19 cellular contexts compared by ENCODE assay signal in the genomic region with DNA sequence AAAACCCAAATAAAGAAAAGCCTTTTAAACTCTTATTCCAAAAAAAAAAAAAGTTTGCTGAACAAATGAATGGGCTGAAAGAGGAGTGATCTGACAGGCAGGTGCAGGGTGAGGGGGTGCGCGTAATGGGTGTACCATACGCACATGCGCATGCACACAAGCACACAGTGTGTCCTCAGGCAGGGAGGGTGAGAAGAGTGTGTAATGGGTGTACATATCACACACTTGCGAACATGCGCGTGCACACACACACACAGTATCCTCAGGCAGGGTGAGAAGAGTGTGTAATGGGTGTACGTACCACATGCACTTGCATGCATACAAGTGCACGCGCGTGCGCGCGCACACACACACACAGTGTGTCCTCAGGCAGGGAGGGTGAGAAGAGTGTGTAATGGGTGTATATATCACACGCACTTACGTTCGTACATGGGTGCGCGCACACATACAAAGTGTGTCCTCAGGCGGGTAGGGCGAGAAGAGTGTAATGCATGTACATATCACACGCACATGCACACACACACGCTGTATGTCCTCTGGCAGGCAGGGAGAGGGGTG.
DNase-seq lines count a peak whose midpoint lies in the region; ATAC-seq, FAIRE-seq and TF ChIP-seq lines count a peak whose summit lies in the region.
"Had no signal": no experiment of that assay in that cellular context is flagged by ENCODE, and none has a peak within 500 bp of the region (broad histone marks: within the 10 kb centered on the region; RNA-seq: fewer than 3 reads in every experiment).

No MANE protein-coding gene starts in this region.

- H3K4me3 Mint-ChIP-seq in glutamatergic neuron (ENCODE audit: unreplicated experiment): peak overlapping the region; percentile 10
- H3K4me3 Mint-ChIP-seq: H9 had no signal

- no peaks in the 10 kb centered on the region for H4K20me1 ChIP-seq in PC-3 (ENCODE audit: low read length)

- ATAC-seq in A549 (no peak), sciatic nerve (no peak), PC-3 (no peak)
- ATAC-seq: K562, SK-N-SH treated with all-trans-retinoic acid at 6 μM for 48 hours had no signal

- no peak overlapping the region for H2AFZ ChIP-seq in PC-3 (ENCODE audit: low read length)

- no peaks in the 10 kb centered on the region for H3K36me3 ChIP-seq in PC-3 (ENCODE audit: low read depth, low read length)

- H3K4me2 ChIP-seq in A549: no peak overlapping the region
- no peak overlapping the region for H3K4me2 ChIP-seq in PC-3 (ENCODE audit: low read length)

- H3K4me3 ChIP-seq in A549: no peak overlapping the region
- H3K4me3 ChIP-seq in PC-3 (ENCODE audit: low read length): no peak overlapping the region
- H3K4me3 ChIP-seq: K562 had no signal

- peaks cover 17% of the 10 kb centered on the region for H3K9me3 Mint-ChIP-seq in glutamatergic neuron (ENCODE audit: unreplicated experiment)
- H3K9me3 Mint-ChIP-seq: H9 had no signal

- POLR2A ChIA-PET in A549 (lab: Yijun Ruan, JAX) (no interaction called here), PC-3 (lab: Charles Lee; ENCODE audit: unreplicated experiment) (no interaction called here)

- DNase-seq in A549 (ENCODE audit: low read depth in 1 of 2, low spot score in 1 of 2): no peak
- no peak for DNase-seq in GM12891 (ENCODE audit: insufficient read length, low spot score)
- no peak for DNase-seq in glutamatergic neuron
- peak; percentile 25 for DNase-seq in sciatic nerve (ENCODE audit: low spot score)
- no peak for DNase-seq in PC-3
- DNase-seq in UCSD-AML1 (lab: John Stamatoyannopoulos, UW; ENCODE audit: unreplicated experiment): no peak
- no peak for DNase-seq in stimulated activated CD4-positive, alpha-beta T cell treated with anti-CD3 and anti-CD28 coated beads, Interleukin-2, amount 100 ng/mL, for 48 hours
- DNase-seq: ACHN, C1 segment of cervical spinal cord, DMS79 treated with DMSO at 0.1 percent for 48 hours, H9, NCI-H1105 treated with DMSO at 0.1 percent for 48 hours, NCI-H1694, NCI-H2107, NCI-H510A treated with DMSO at 0.1 percent for 48 hours, NCI-H774, SIG-M5 had no signal

- TF ChIP-seq POLR2A in A549 (IDR thresholded peaks at IDR 0.05; ENCODE audit: low read length) (no peak), GM12891 (IDR thresholded peaks at IDR 0.05; ENCODE audit: low read depth, low read length) (no peak)

- H3K27ac ChIP-seq in A549: no peak overlapping the region
- no peak overlapping the region for H3K27ac ChIP-seq in PC-3 (ENCODE audit: low read length)

- no peak for TF ChIP-seq EP300 in A549 (IDR thresholded peaks at IDR 0.05)

- FAIRE-seq in A549 (lab: Jason Lieb, UNC) (peak; percentile 82), GM12891 (lab: Jason Lieb, UNC) (peak; percentile 20)
- FAIRE-seq: K562 had no signal

- CTCF ChIA-PET in A549 (lab: Yijun Ruan, JAX): interaction anchor here (1.4 kb wide), 1 partner anchor 11 kb away, joined by 3 read pairs; no protein-coding TSS in a partner anchor
- CTCF ChIA-PET in PC-3 (lab: Charles Lee): no interaction called here

- TF ChIP-seq CTCF in A549 (IDR thresholded peaks at IDR 0.05) (no peak), glutamatergic neuron (IDR thresholded peaks at IDR 0.05; ENCODE audit: partially characterized antibody, unreplicated experiment) (no peak), PC-3 (conservative IDR thresholded peaks at IDR 0.05; ENCODE audit: low read depth, low read length) (no peak)

- no TSS peak for BruUV-seq in PC-3 (replicated peaks; lab: Mats Ljungman, UMichigan)

- peaks cover 10% of the 10 kb centered on the region for H3K4me1 Mint-ChIP-seq in glutamatergic neuron (ENCODE audit: low read depth, unreplicated experiment)
- H3K4me1 Mint-ChIP-seq: H9 had no signal

- intact Hi-C loops in sciatic nerve (cut with DNase I): no loop called here
- intact Hi-C loops in PC-3 (cut with micrococcal nuclease): no loop called here

- peaks cover 4% of the 10 kb centered on the region for H3K36me3 Mint-ChIP-seq in glutamatergic neuron (ENCODE audit: unreplicated experiment)

- no peaks in the 10 kb centered on the region for H3K9me2 ChIP-seq in PC-3 (replicated peaks; ENCODE audit: low read length)

- no peaks in the 10 kb centered on the region for H3F3A ChIP-seq in PC-3 (ENCODE audit: low read length, unreplicated experiment)

- H3K27ac Mint-ChIP-seq in glutamatergic neuron (ENCODE audit: unreplicated experiment): no peak overlapping the region

- H3K9me3 ChIP-seq in A549: no peaks in the 10 kb centered on the region
- H3K9me3 ChIP-seq in PC-3 (ENCODE audit: low read length): no peaks in the 10 kb centered on the region

- no peaks in the 10 kb centered on the region for H3K27me3 ChIP-seq in PC-3 (ENCODE audit: low read length)

- H3K27me3 Mint-ChIP-seq in glutamatergic neuron (ENCODE audit: unreplicated experiment): peaks cover 5% of the 10 kb centered on the region

- no peak overlapping the region for H3K9ac ChIP-seq in PC-3 (ENCODE audit: low read length)

- TF ChIP-seq RAD21 in A549 (conservative IDR thresholded peaks at IDR 0.05 in 1 of 2, IDR thresholded peaks at IDR 0.05 in 1 of 2): no peak

- H3K4me1 ChIP-seq in A549: no peaks in the 10 kb centered on the region
- no peaks in the 10 kb centered on the region for H3K4me1 ChIP-seq in PC-3 (ENCODE audit: insufficient read depth, low read length)

- 91% methylated on average over 23 of the region's 23 CpGs for WGBS in A549 (ENCODE audit: missing lambda C conversion rate)

- no peaks in the 10 kb centered on the region for H3K79me2 ChIP-seq in PC-3 (ENCODE audit: low read length)

TF ChIP-seq in A549, 52 proteins besides CTCF, POLR2A, EP300 and RAD21:
- TF ChIP-seq EHF (CRISPR knock-in tag; IDR thresholded peaks at IDR 0.05) (no peak), HDAC2 (IDR thresholded peaks at IDR 0.05) (no peak), CHD4 (IDR thresholded peaks at IDR 0.05; ENCODE audit: borderline replicate concordance) (no peak), MAZ (IDR thresholded peaks at IDR 0.05; ENCODE audit: borderline replicate concordance, low read depth, low read length) (no peak), RNF2 (IDR thresholded peaks at IDR 0.05; ENCODE audit: borderline replicate concordance, low read depth) (no peak), HEYL (CRISPR knock-in tag; IDR thresholded peaks at IDR 0.05) (no peak)
- TF ChIP-seq, protein P1, sequence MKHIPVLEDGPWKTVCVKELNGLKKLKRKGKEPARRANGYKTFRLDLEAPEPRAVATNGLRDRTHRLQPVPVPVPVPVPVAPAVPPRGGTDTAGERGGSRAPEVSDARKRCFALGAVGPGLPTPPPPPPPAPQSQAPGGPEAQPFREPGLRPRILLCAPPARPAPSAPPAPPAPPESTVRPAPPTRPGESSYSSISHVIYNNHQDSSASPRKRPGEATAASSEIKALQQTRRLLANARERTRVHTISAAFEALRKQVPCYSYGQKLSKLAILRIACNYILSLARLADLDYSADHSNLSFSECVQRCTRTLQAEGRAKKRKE (CRISPR knock-in tag; IDR thresholded peaks at IDR 0.05; ENCODE audit: low read depth): no peak
- TF ChIP-seq, protein P2, sequence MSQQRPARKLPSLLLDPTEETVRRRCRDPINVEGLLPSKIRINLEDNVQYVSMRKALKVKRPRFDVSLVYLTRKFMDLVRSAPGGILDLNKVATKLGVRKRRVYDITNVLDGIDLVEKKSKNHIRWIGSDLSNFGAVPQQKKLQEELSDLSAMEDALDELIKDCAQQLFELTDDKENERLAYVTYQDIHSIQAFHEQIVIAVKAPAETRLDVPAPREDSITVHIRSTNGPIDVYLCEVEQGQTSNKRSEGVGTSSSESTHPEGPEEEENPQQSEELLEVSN (IDR thresholded peaks at IDR 0.05; ENCODE audit: borderline replicate concordance, low read depth): no peak

TF ChIP-seq in GM12891, 5 proteins besides CTCF, POLR2A, EP300 and RAD21:
- no peak for TF ChIP-seq TAF1 (IDR thresholded peaks at IDR 0.05; ENCODE audit: low read depth, low read length)
